15 cellular contexts compared by ENCODE assay signal in genomic region chr11:61460474-61460881, GRCh38. TPM values are rescaled to one million over a fixed set of nuclear protein-coding genes. Genes with fewer than 3 reads are reported as not detected.
DNase-seq lines count a peak whose midpoint lies in the region; ATAC-seq and TF ChIP-seq lines count a peak whose summit lies in the region.
"Had no signal": no experiment of that assay in that cellular context is flagged by ENCODE, and none has a peak within 500 bp of the region (broad histone marks: within the 10 kb centered on the region; RNA-seq: fewer than 3 reads in every experiment).

No MANE protein-coding gene starts in this region.

- WGBS in right cardiac atrium, result 55% methylated on average over 3 of the region's 3 CpGs
- WGBS in tibial nerve, 2 donors, result 74 to 79% methylated on average over 3 of the region's 3 CpGs

- H3K9me3 ChIP-seq in right cardiac atrium (ENCODE audit: control insufficient read depth, low read length) (no peaks in the 10 kb centered on the region), tibial nerve (no peaks in the 10 kb centered on the region)
- H3K9me3 ChIP-seq: adrenal gland, colonic mucosa had no signal

- CTCF ChIA-PET in RWPE1 (lab: Yijun Ruan, JAX), result no interaction called here
- CTCF ChIA-PET in activated CD8-positive, alpha-beta T cell treated with anti-CD3 and anti-CD28 coated beads for 36 hours (lab: Charles Lee), result interaction anchor here (1.3 to 1.6 kb wide), 2 partner anchors 26 to 57 kb away, joined by 3 read pairs; no protein-coding TSS in a partner anchor

- POLR2A ChIA-PET in RWPE1 (lab: Yijun Ruan, JAX; ENCODE audit: low non-redundant PET), result no interaction called here
- POLR2A ChIA-PET in activated CD8-positive, alpha-beta T cell treated with anti-CD3 and anti-CD28 coated beads for 36 hours (lab: Charles Lee), result no interaction called here

- no peaks in the 10 kb centered on the region for H3K9me3 Mint-ChIP-seq in activated CD8-positive, alpha-beta T cell treated with anti-CD3 and anti-CD28 coated beads for 36 hours
- H3K9me3 Mint-ChIP-seq: stimulated activated naive CD8-positive, alpha-beta T cell treated with anti-CD3 and anti-CD28 coated beads, Interleukin-15, amount 100 ng/mL, for 72 hours had no signal

- DNase-seq in Right ventricle myocardium inferior (ENCODE audit: missing footprints) (no peak), cardiac septum (ENCODE audit: low spot score) (no peak), RWPE1 (ENCODE audit: low spot score) (no peak), right cardiac atrium (no peak), tibial nerve (ENCODE audit: low spot score in 2 of 2) (peak; percentile 18 to 40)
- no peak for DNase-seq in activated CD8-positive, alpha-beta T cell treated with anti-CD3 and anti-CD28 coated beads for 36 hours
- DNase-seq: colonic mucosa; NCI-H1048; small intestine; stimulated activated naive CD8-positive, alpha-beta T cell treated with anti-CD3 and anti-CD28 coated beads, Interleukin-15, amount 100 ng/mL, for 72 hours; T-helper 2 cell had no signal

- H3K27me3 ChIP-seq in right cardiac atrium (ENCODE audit: control insufficient read depth, insufficient read depth) (no peaks in the 10 kb centered on the region), tibial nerve (no peaks in the 10 kb centered on the region)
- H3K27me3 ChIP-seq: adrenal gland, colonic mucosa had no signal

- peak; percentile 68 for ATAC-seq in Right ventricle myocardium inferior
- ATAC-seq in right cardiac atrium, result peak; percentile 34 to 50
- ATAC-seq in GM19463 (IDR thresholded peaks at IDR 0.05; ENCODE audit: unreplicated experiment), result no peak
- no peak for ATAC-seq in activated CD8-positive, alpha-beta T cell treated with anti-CD3 and anti-CD28 coated beads for 36 hours
- ATAC-seq in HG03565 (IDR thresholded peaks at IDR 0.05; ENCODE audit: unreplicated experiment), result no peak
- ATAC-seq: stimulated activated naive CD8-positive, alpha-beta T cell treated with anti-CD3 and anti-CD28 coated beads, Interleukin-15, amount 100 ng/mL, for 72 hours had no signal

- intact Hi-C loops in Right ventricle myocardium inferior (cut with DNase I) (no loop called here), cardiac septum (cut with DNase I) (no loop called here), right cardiac atrium (cut with DNase I) (no loop called here)
- intact Hi-C loops in activated CD8-positive, alpha-beta T cell treated with anti-CD3 and anti-CD28 coated beads for 36 hours (cut with micrococcal nuclease), result no loop called here

- H3K4me3 ChIP-seq in right cardiac atrium (ENCODE audit: low read length) (no peak overlapping the region), tibial nerve (no peak overlapping the region)
- H3K4me3 ChIP-seq: adrenal gland, colonic mucosa had no signal

- no peak for TF ChIP-seq POLR2A in tibial nerve (IDR thresholded peaks at IDR 0.05)

- no peak for TF ChIP-seq CTCF in RWPE1 (conservative IDR thresholded peaks at IDR 0.05; ENCODE audit: low read depth)
- TF ChIP-seq CTCF in tibial nerve (IDR thresholded peaks at IDR 0.05), result no peak
- TF ChIP-seq CTCF in activated CD8-positive, alpha-beta T cell treated with anti-CD3 and anti-CD28 coated beads for 36 hours (IDR thresholded peaks at IDR 0.05), result no peak

- no peaks in the 10 kb centered on the region for H3K27me3 Mint-ChIP-seq in activated CD8-positive, alpha-beta T cell treated with anti-CD3 and anti-CD28 coated beads for 36 hours
- H3K27me3 Mint-ChIP-seq: stimulated activated naive CD8-positive, alpha-beta T cell treated with anti-CD3 and anti-CD28 coated beads, Interleukin-15, amount 100 ng/mL, for 72 hours had no signal

- H3K4me1 Mint-ChIP-seq in activated CD8-positive, alpha-beta T cell treated with anti-CD3 and anti-CD28 coated beads for 36 hours (ENCODE audit: low read depth), result no peaks in the 10 kb centered on the region
- H3K4me1 Mint-ChIP-seq: stimulated activated naive CD8-positive, alpha-beta T cell treated with anti-CD3 and anti-CD28 coated beads, Interleukin-15, amount 100 ng/mL, for 72 hours had no signal

- no peak overlapping the region for H3K27ac Mint-ChIP-seq in activated CD8-positive, alpha-beta T cell treated with anti-CD3 and anti-CD28 coated beads for 36 hours

- H3K36me3 ChIP-seq in tibial nerve, result peaks cover 0 to 23% (median 0%) of the 10 kb centered on the region in 3 donors
- H3K36me3 ChIP-seq: adrenal gland, colonic mucosa had no signal

- H3K4me1 ChIP-seq in right cardiac atrium (ENCODE audit: control insufficient read depth, insufficient read depth, low read length) (peaks cover 2% of the 10 kb centered on the region), tibial nerve (peaks cover 0 to 12% (median 0%) of the 10 kb centered on the region in 4 donors)
- H3K4me1 ChIP-seq: adrenal gland, colonic mucosa had no signal

- no peak for TF ChIP-seq EP300 in tibial nerve (IDR thresholded peaks at IDR 0.05)

- peaks cover 3% of the 10 kb centered on the region for H3K36me3 Mint-ChIP-seq in activated CD8-positive, alpha-beta T cell treated with anti-CD3 and anti-CD28 coated beads for 36 hours (ENCODE audit: low read depth)

- H3K27ac ChIP-seq in RWPE1, result peak overlapping the region; percentile 19
- H3K27ac ChIP-seq in right cardiac atrium (ENCODE audit: low read length), result no peak overlapping the region
- H3K27ac ChIP-seq in tibial nerve, result no peak overlapping the region
- H3K27ac ChIP-seq: adrenal gland, colonic mucosa had no signal

- H3K4me3 Mint-ChIP-seq in activated CD8-positive, alpha-beta T cell treated with anti-CD3 and anti-CD28 coated beads for 36 hours, result no peak overlapping the region
- H3K4me3 Mint-ChIP-seq: stimulated activated naive CD8-positive, alpha-beta T cell treated with anti-CD3 and anti-CD28 coated beads, Interleukin-15, amount 100 ng/mL, for 72 hours had no signal

RNA-seq across cellular contexts. Expression of gene SDHAF2, which starts 30.6 kb away (rescaled TPM):
- total RNA-seq in Right ventricle myocardium inferior (36.8 TPM), cardiac septum (27.9 TPM), right cardiac atrium (10 to 100 TPM; 32.9 to 41.2 (median 33.3) TPM), tibial nerve (10 to 100 TPM; 26.4 to 88.1 (median 70.3) TPM)
- polyA plus RNA-seq in right cardiac atrium, result 57.8 TPM
- 10 to 100 TPM; 33.6 to 35.3 TPM for total RNA-seq in activated CD8-positive, alpha-beta T cell treated with anti-CD3 and anti-CD28 coated beads for 36 hours

RNA-seq across cellular contexts. Expression of gene CPSF7, which starts 30.7 kb away (rescaled TPM):
- total RNA-seq in Right ventricle myocardium inferior (36.5 TPM), cardiac septum (40.1 TPM), right cardiac atrium (10 to 100 TPM; 40.8 to 49.2 (median 43.5) TPM), tibial nerve (10 to 100 TPM; 38.1 to 48.6 (median 44.7) TPM)
- 26.0 TPM for polyA plus RNA-seq in right cardiac atrium
- 100 to 1,000 TPM in 1 of 2 experiments, 10 to 100 TPM in 1; 98.5 to 105 TPM for total RNA-seq in activated CD8-positive, alpha-beta T cell treated with anti-CD3 and anti-CD28 coated beads for 36 hours

RNA-seq across cellular contexts. Expression of gene LRRC10B, which starts 48.1 kb away (rescaled TPM):
- 0.60 TPM for total RNA-seq in Right ventricle myocardium inferior
- 0.65 TPM for total RNA-seq in cardiac septum
- under 1 TPM; 0.09 to 0.86 (median 0.68) TPM for total RNA-seq in right cardiac atrium
- 0.57 TPM for polyA plus RNA-seq in right cardiac atrium
- 1 to 10 TPM in 2 of 4 donors, under 1 TPM in 2; 0.21 to 3.6 (median 1.0) TPM for total RNA-seq in tibial nerve
- total RNA-seq in activated CD8-positive, alpha-beta T cell treated with anti-CD3 and anti-CD28 coated beads for 36 hours, result not detected
- total RNA-seq: RPMI7951 had no signal

Comparison
In these comparisons a context has a peak if more than half of its experiments do, and no peak if none do; other contexts are left out.
1. ATAC-seq: peak in Right ventricle myocardium inferior (single experiment) and right cardiac atrium (2 of 2); none in GM19463 (single experiment), activated CD8-positive, alpha-beta T cell treated with anti-CD3 and anti-CD28 coated beads for 36 hours (single experiment) and HG03565 (single experiment).
2. DNase-seq: peak in tibial nerve (2 of 2); none in Right ventricle myocardium inferior (single experiment), cardiac septum (single experiment), RWPE1 (single experiment), right cardiac atrium (0 of 3) and activated CD8-positive, alpha-beta T cell treated with anti-CD3 and anti-CD28 coated beads for 36 hours (single experiment).